Comparison of ENCODE assay signal across 18 cellular contexts in the genomic region with DNA sequence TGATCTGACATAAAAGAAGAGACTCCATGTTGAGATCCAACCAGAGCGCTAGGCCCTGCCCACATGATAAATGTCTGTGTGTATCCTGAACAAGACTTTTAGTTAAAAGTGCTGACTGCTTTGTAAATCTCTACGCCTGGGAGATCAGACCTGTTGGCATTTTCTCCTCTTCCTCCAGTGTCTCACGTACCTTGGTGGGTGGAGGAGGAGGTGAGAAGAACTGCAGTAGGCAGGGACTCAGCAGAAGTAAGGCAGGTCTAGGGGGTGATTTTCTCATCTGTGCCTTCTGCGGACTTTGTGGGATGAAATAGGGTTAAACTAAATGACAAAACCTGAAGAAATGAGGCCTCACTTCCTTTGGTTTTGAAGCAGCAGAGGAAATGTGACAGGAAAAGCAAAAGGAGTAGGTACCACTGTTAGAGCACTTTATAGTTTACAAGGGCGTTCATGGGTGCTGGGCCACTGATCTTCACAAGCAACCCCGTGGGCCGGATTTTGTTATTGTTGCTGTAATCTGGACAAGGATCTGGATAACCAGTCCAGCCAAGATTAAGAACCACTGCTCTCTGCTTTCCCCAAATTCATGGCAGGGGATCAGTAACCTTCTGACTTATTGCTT. TPM values are rescaled to one million over a fixed set of nuclear protein-coding genes. Genes with fewer than 3 reads are reported as not detected.
A peak's percentile ranks its signal among the peaks of the same experiment; 100 is the strongest.
DNase-seq lines count a peak whose midpoint lies in the region; ATAC-seq lines count a peak whose summit lies in the region.
"Had no signal": no experiment of that assay in that cellular context is flagged by ENCODE, and none has a peak within 500 bp of the region (broad histone marks: within the 10 kb centered on the region; RNA-seq: fewer than 3 reads in every experiment).

No MANE protein-coding gene starts in this region.

- DNase-seq in activated T-cell treated with anti-CD3 and anti-CD28 coated beads for 48 hours (ENCODE audit: low read depth) = peak; percentile 15
- no peak for DNase-seq in activated T-cell treated with anti-CD3 and anti-CD28 coated beads, Interleukin-2, amount 50 U/mL, for 1 hour
- DNase-seq in T-helper 2 cell treated with Interferon-gamma antibody and Interleukin-4, amounts not matched to agents 5 μg/mL and 100 μg/mL, for 36 hours (ENCODE audit: low spot score) = peak; percentile 41
- no peak for DNase-seq in activated naive CD8-positive, alpha-beta T cell treated with anti-CD3 and anti-CD28 coated beads, Interleukin-2, amount 10 ng/mL, durations not matched to agents 7 days and 5 days
- DNase-seq in stimulated activated CD4-positive, alpha-beta T cell treated with anti-CD3 and anti-CD28 coated beads, Interleukin-2, amount 100 ng/mL, for 48 hours = peak; percentile 13 to 21
- no peak for DNase-seq in NCI-H774 (lab: John Stamatoyannopoulos, UW)
- DNase-seq in OCI-M2 (lab: John Stamatoyannopoulos, UW; ENCODE audit: unreplicated experiment) = no peak
- DNase-seq: COR-L47, dermis blood vessel endothelial cell, GF-D8, glutamatergic neuron, NCI-H1105, NCI-H345 had no signal

- POLR2A ChIA-PET in activated naive CD8-positive, alpha-beta T cell treated with anti-CD3 and anti-CD28 coated beads, Interleukin-2, amount 10 ng/mL, durations not matched to agents 7 days and 5 days (lab: Charles Lee) = no interaction called here

- H3K27me3 Mint-ChIP-seq in T-helper 2 cell treated with Interferon-gamma antibody and Interleukin-4, amounts not matched to agents 5 μg/mL and 100 μg/mL, for 36 hours (ENCODE audit: low read depth) = peaks cover 2% of the 10 kb centered on the region
- no peaks in the 10 kb centered on the region for H3K27me3 Mint-ChIP-seq in activated naive CD8-positive, alpha-beta T cell treated with anti-CD3 and anti-CD28 coated beads, Interleukin-2, amount 10 ng/mL, durations not matched to agents 7 days and 5 days

- H3K27ac Mint-ChIP-seq in T-helper 2 cell treated with Interferon-gamma antibody and Interleukin-4, amounts not matched to agents 5 μg/mL and 100 μg/mL, for 36 hours = peak overlapping the region; percentile 85
- H3K27ac Mint-ChIP-seq in activated naive CD8-positive, alpha-beta T cell treated with anti-CD3 and anti-CD28 coated beads, Interleukin-2, amount 10 ng/mL, durations not matched to agents 7 days and 5 days = peak overlapping the region; percentile 97

- H3K4me1 Mint-ChIP-seq in T-helper 2 cell treated with Interferon-gamma antibody and Interleukin-4, amounts not matched to agents 5 μg/mL and 100 μg/mL, for 36 hours (ENCODE audit: low read depth) = peaks cover 27% of the 10 kb centered on the region
- H3K4me1 Mint-ChIP-seq in activated naive CD8-positive, alpha-beta T cell treated with anti-CD3 and anti-CD28 coated beads, Interleukin-2, amount 10 ng/mL, durations not matched to agents 7 days and 5 days = peaks cover 39% of the 10 kb centered on the region

- peak overlapping the region; percentile 73 for H3K4me3 Mint-ChIP-seq in T-helper 2 cell treated with Interferon-gamma antibody and Interleukin-4, amounts not matched to agents 5 μg/mL and 100 μg/mL, for 36 hours
- peak overlapping the region; percentile 79 for H3K4me3 Mint-ChIP-seq in activated naive CD8-positive, alpha-beta T cell treated with anti-CD3 and anti-CD28 coated beads, Interleukin-2, amount 10 ng/mL, durations not matched to agents 7 days and 5 days

- H3K9me3 Mint-ChIP-seq in T-helper 2 cell treated with Interferon-gamma antibody and Interleukin-4, amounts not matched to agents 5 μg/mL and 100 μg/mL, for 36 hours = no peaks in the 10 kb centered on the region
- H3K9me3 Mint-ChIP-seq in activated naive CD8-positive, alpha-beta T cell treated with anti-CD3 and anti-CD28 coated beads, Interleukin-2, amount 10 ng/mL, durations not matched to agents 7 days and 5 days = peaks cover under 1% of the 10 kb centered on the region

- peak; percentile 92 for ATAC-seq in activated naive CD8-positive, alpha-beta T cell treated with anti-CD3 and anti-CD28 coated beads, Interleukin-2, amount 10 ng/mL, durations not matched to agents 7 days and 5 days (ENCODE audit: low read depth)
- ATAC-seq in HG02588 (IDR thresholded peaks at IDR 0.05; ENCODE audit: unreplicated experiment) = no peak
- ATAC-seq: esophagus mucosa had no signal

- H3K36me3 Mint-ChIP-seq in T-helper 2 cell treated with Interferon-gamma antibody and Interleukin-4, amounts not matched to agents 5 μg/mL and 100 μg/mL, for 36 hours (ENCODE audit: low read depth) = peaks cover 5% of the 10 kb centered on the region
- H3K36me3 Mint-ChIP-seq in activated naive CD8-positive, alpha-beta T cell treated with anti-CD3 and anti-CD28 coated beads, Interleukin-2, amount 10 ng/mL, durations not matched to agents 7 days and 5 days = peaks cover 24% of the 10 kb centered on the region

RNA-seq across cellular contexts. Expression of gene PLET1, which starts 36.7 kb away (rescaled TPM):
- not detected for total RNA-seq in activated naive CD8-positive, alpha-beta T cell treated with anti-CD3 and anti-CD28 coated beads, Interleukin-2, amount 10 ng/mL, durations not matched to agents 7 days and 5 days
- total RNA-seq: dermis blood vessel endothelial cell, esophagus mucosa, omental fat pad, SJSA1, temporal lobe had no signal

Comparison
In these comparisons a context has a peak if more than half of its experiments do, and no peak if none do; other contexts are left out.
1. DNase-seq: peak in activated T-cell treated with anti-CD3 and anti-CD28 coated beads for 48 hours (single experiment), T-helper 2 cell treated with Interferon-gamma antibody and Interleukin-4, amounts not matched to agents 5 μg/mL and 100 μg/mL, for 36 hours (single experiment) and stimulated activated CD4-positive, alpha-beta T cell treated with anti-CD3 and anti-CD28 coated beads, Interleukin-2, amount 100 ng/mL, for 48 hours (2 of 2); none in activated T-cell treated with anti-CD3 and anti-CD28 coated beads, Interleukin-2, amount 50 U/mL, for 1 hour (single experiment), activated naive CD8-positive, alpha-beta T cell treated with anti-CD3 and anti-CD28 coated beads, Interleukin-2, amount 10 ng/mL, durations not matched to agents 7 days and 5 days (single experiment), NCI-H774 (single experiment) and OCI-M2 (single experiment).